ENCODE assay signal across 8 cellular contexts in genomic region chr12:89882051-89882450, GRCh38.
DNase-seq lines count a peak whose midpoint lies in the region; ATAC-seq lines count a peak whose summit lies in the region.

No MANE protein-coding gene starts in this region.

- peak; percentile 57 for ATAC-seq in HG03045 (IDR thresholded peaks at IDR 0.05; ENCODE audit: unreplicated experiment)

- DNase-seq in stimulated activated CD4-positive, alpha-beta T cell treated with anti-CD3 and anti-CD28 coated beads, Interleukin-15, amount 100 ng/mL, for 24 hours, result peak; percentile 15
- no peak for DNase-seq in stimulated activated CD4-positive, alpha-beta T cell treated with anti-CD3 and anti-CD28 coated beads, Interleukin-2, amount 100 ng/mL, for 24 hours
- DNase-seq in amniotic epithelial cell (ENCODE audit: low read depth), result peak; percentile 77
- DNase-seq in KBM-7, result no peak
- no peak for DNase-seq in GOT3 (lab: John Stamatoyannopoulos, UW)
- no peak for DNase-seq in activated gamma-delta T cell treated with Interleukin-2 at 50 U/mL for 16 hours
- no peak for DNase-seq in stimulated activated naive CD4-positive, alpha-beta T cell treated with Interleukin-2 at 50 U/mL for 16 hours (lab: John Stamatoyannopoulos, UW)

- in situ Hi-C loops in KBM-7 (cut with MboI; ENCODE audit: low pct_unique_long_range_greater_than_20kb, low sequenced_read_pairs), result no loop called here

Comparison
In these comparisons a context has a peak if more than half of its experiments do, and no peak if none do; other contexts are left out.
1. DNase-seq: peak in stimulated activated CD4-positive, alpha-beta T cell treated with anti-CD3 and anti-CD28 coated beads, Interleukin-15, amount 100 ng/mL, for 24 hours (single experiment) and amniotic epithelial cell (single experiment); none in stimulated activated CD4-positive, alpha-beta T cell treated with anti-CD3 and anti-CD28 coated beads, Interleukin-2, amount 100 ng/mL, for 24 hours (0 of 2), KBM-7 (single experiment), GOT3 (single experiment), activated gamma-delta T cell treated with Interleukin-2 at 50 U/mL for 16 hours (single experiment) and stimulated activated naive CD4-positive, alpha-beta T cell treated with Interleukin-2 at 50 U/mL for 16 hours (single experiment).